In the genomic region with DNA sequence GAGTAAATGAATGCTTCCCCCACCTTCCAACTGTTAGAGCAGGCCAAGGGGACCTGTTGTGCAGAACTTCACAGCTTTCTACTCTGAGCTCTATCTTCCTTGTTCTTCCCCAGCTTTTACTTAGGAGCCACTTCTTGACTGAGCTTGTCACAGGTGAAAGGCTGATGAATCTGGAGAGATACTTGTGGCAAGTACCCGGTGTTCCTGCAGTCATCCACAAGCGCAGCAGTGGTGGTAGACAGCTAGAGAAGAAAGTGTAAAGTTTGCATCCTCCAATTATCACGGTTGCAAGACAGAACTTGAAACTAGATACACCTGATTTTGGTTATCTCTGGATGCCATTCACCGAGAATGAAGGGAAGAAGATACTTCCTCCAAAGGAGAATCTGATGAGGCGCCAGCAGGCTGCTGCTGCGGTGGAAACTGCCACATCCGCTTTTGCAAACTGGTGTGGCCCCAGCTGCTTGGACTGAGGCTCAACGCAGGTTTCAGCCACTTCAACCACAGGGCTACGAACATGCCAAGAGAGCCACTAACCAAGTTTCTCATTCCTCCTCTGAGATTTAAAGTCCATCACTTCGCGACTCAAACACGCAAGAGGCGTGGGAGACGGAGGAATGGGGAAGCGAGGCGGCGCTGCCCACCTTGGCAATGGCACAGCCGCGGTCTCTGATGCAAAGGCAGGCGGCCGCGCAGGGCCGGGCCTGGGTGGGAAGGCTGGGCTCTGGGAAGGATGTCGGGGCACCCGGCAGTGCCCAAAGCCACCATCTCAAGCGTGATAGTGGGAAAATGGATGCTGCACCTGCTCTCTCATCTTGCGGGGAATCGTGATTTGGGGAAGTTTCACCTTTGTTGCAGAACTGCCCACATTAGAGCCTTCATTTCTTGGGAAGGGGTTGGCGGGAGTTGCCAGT, we compare ENCODE assay signal across 9 cellular contexts. TPM values are rescaled to one million over a fixed set of nuclear protein-coding genes. Genes with fewer than 3 reads are reported as not detected.
DNase-seq lines count a peak whose midpoint lies in the region; ATAC-seq and TF ChIP-seq lines count a peak whose summit lies in the region.
"Had no signal": no experiment of that assay in that cellular context is flagged by ENCODE, and none has a peak within 500 bp of the region (broad histone marks: within the 10 kb centered on the region; RNA-seq: fewer than 3 reads in every experiment).

No MANE protein-coding gene starts in this region.

- DNase-seq in Calu3 (peak; percentile 19), esophagus muscularis mucosa (ENCODE audit: extremely low spot score) (no peak), nephron progenitor cell (peak; percentile 14), HUDEP-2 (lab: John Stamatoyannopoulos, UW; ENCODE audit: unreplicated experiment in 76 of 76) (no peak), NCI-H226 (no peak)
- DNase-seq in activated CD4-positive, alpha-beta T cell treated with anti-CD3 and anti-CD28 coated beads for 4 hours: peak; percentile 18 to 21

- TF ChIP-seq POLR2A in esophagus muscularis mucosa (IDR thresholded peaks at IDR 0.05; ENCODE audit: low read depth): no peak

- WGBS in esophagus muscularis mucosa: 51% methylated on average over 28 of the region's 29 CpGs

- peaks cover 30% of the 10 kb centered on the region for H3K36me3 Mint-ChIP-seq in Calu3 (ENCODE audit: insufficient read depth, unreplicated experiment)
- peaks cover under 1% of the 10 kb centered on the region for H3K36me3 Mint-ChIP-seq in nephron progenitor cell (ENCODE audit: low read depth)

- H3K4me3 ChIP-seq in esophagus muscularis mucosa: peak overlapping the region; percentile 58 to 63 (median 60)

- H3K4me1 Mint-ChIP-seq in Calu3 (ENCODE audit: low read depth, unreplicated experiment) (peaks cover 30% of the 10 kb centered on the region), nephron progenitor cell (peaks cover 48% of the 10 kb centered on the region)

- TF ChIP-seq EP300 in esophagus muscularis mucosa (IDR thresholded peaks at IDR 0.05): no peak

- peak overlapping the region in 3 of 4 donors; percentile 32 to 51 (median 41) for H3K27ac ChIP-seq in esophagus muscularis mucosa (replicated peaks in 1 of 4)
- H3K27ac ChIP-seq: SJSA1 had no signal

- no peaks in the 10 kb centered on the region for H3K9me3 Mint-ChIP-seq in Calu3 (ENCODE audit: low read depth, unreplicated experiment)
- H3K9me3 Mint-ChIP-seq in nephron progenitor cell: no peaks in the 10 kb centered on the region

- TF ChIP-seq CTCF in Calu3 (IDR thresholded peaks at IDR 0.05; ENCODE audit: unreplicated experiment) (no peak), esophagus muscularis mucosa (IDR thresholded peaks at IDR 0.05) (no peak), nephron progenitor cell (IDR thresholded peaks at IDR 0.05) (no peak)

- intact Hi-C loops in Calu3 (cut with micrococcal nuclease; ENCODE audit: unreplicated experiment) (no loop called here), esophagus muscularis mucosa (cut with DNase I) (no loop called here)

- ATAC-seq in GM19467 (IDR thresholded peaks at IDR 0.05; ENCODE audit: unreplicated experiment) (peak; percentile 93), HG03469 (IDR thresholded peaks at IDR 0.05; ENCODE audit: unreplicated experiment) (peak; percentile 80)

- no TSS peak for BruUV-seq in Calu3 (replicated peaks; lab: Mats Ljungman, UMichigan)

- no peaks in the 10 kb centered on the region for H3K27me3 ChIP-seq in esophagus muscularis mucosa
- H3K27me3 ChIP-seq: SJSA1 had no signal

- peak overlapping the region; percentile 98 for H3K4me3 Mint-ChIP-seq in Calu3 (ENCODE audit: low read depth, unreplicated experiment)
- peak overlapping the region; percentile 87 for H3K4me3 Mint-ChIP-seq in nephron progenitor cell

- H3K36me3 ChIP-seq in esophagus muscularis mucosa: no peaks in the 10 kb centered on the region
- H3K36me3 ChIP-seq: SJSA1 had no signal

- CTCF ChIA-PET in Calu3 (lab: Charles Lee): no interaction called here

- H3K27me3 Mint-ChIP-seq in Calu3 (ENCODE audit: unreplicated experiment): no peaks in the 10 kb centered on the region
- peaks cover 16% of the 10 kb centered on the region for H3K27me3 Mint-ChIP-seq in nephron progenitor cell (ENCODE audit: low read depth, poor library complexity)

- no peaks in the 10 kb centered on the region for H3K9me3 ChIP-seq in esophagus muscularis mucosa
- H3K9me3 ChIP-seq: SJSA1 had no signal

- H3K4me1 ChIP-seq in esophagus muscularis mucosa: peaks cover 0 to 27% (median 21%) of the 10 kb centered on the region in 4 donors

- H3K27ac Mint-ChIP-seq in Calu3 (ENCODE audit: unreplicated experiment) (peak overlapping the region; percentile 98), nephron progenitor cell (peak overlapping the region; percentile 14)

RNA-seq across cellular contexts. Expression of a gene that starts 1.3 kb away (rescaled TPM):
- total RNA-seq in Calu3 (2022) (19.3 and 25.9 TPM in 2 replicates), esophagus muscularis mucosa (1 to 10 TPM in 3 of 4 donors, under 1 TPM in 1; 0.83 to 6.2 (median 2.2) TPM)

Comparison
In these comparisons a context has a peak if more than half of its experiments do, and no peak if none do; other contexts are left out.
1. DNase-seq: peak in Calu3 (single experiment), activated CD4-positive, alpha-beta T cell treated with anti-CD3 and anti-CD28 coated beads for 4 hours (2 of 2) and nephron progenitor cell (single experiment); none in esophagus muscularis mucosa (single experiment), HUDEP-2 (0 of 76) and NCI-H226 (single experiment).